ENCODE assay signal across 8 cellular contexts in genomic region chr5:173056783-173057061, GRCh38. TPM values are rescaled to one million over a fixed set of nuclear protein-coding genes. Genes with fewer than 3 reads are reported as not detected.
A peak's percentile ranks its signal among the peaks of the same experiment; 100 is the strongest.
DNase-seq lines count a peak whose midpoint lies in the region; ATAC-seq and TF ChIP-seq lines count a peak whose summit lies in the region.

No MANE protein-coding gene starts in this region.

- peaks cover 0 to 3% (median 0%) of the 10 kb centered on the region in 5 experiments for H3K9me3 Mint-ChIP-seq in brain

- H3K27me3 ChIP-seq in right lobe of liver: no peaks in the 10 kb centered on the region

- H3K4me1 Mint-ChIP-seq in brain: peaks cover 29% of the 10 kb centered on the region

- peak; percentile 67 to 74 for DNase-seq in activated CD4-positive, alpha-beta T cell treated with anti-CD3 and anti-CD28 coated beads for 24 hours (ENCODE audit: low read depth in 2 of 2)
- DNase-seq in activated CD4-positive, alpha-beta T cell treated with anti-CD3 and anti-CD28 coated beads for 48 hours: no peak
- DNase-seq in NCI-H69 (lab: John Stamatoyannopoulos, UW) (peak; percentile 93), right lobe of liver (no peak), NCI-H524 (lab: John Stamatoyannopoulos, UW) (no peak)

- no peak for TF ChIP-seq POLR2A in right lobe of liver (IDR thresholded peaks at IDR 0.05)

- peak overlapping the region; percentile 96 to 99 (median 97) for H3K27ac Mint-ChIP-seq in brain

- TF ChIP-seq CTCF in brain (conservative IDR thresholded peaks at IDR 0.05) (no peak), right lobe of liver (IDR thresholded peaks at IDR 0.05) (no peak)

- peaks cover 0 to 24% (median 3%) of the 10 kb centered on the region in 4 donors for H3K4me1 ChIP-seq in right lobe of liver

- intact Hi-C loops in right lobe of liver (cut with DNase I): no loop called here

- no peaks in the 10 kb centered on the region for H3K36me3 ChIP-seq in right lobe of liver

- H3K9me3 ChIP-seq in right lobe of liver: no peaks in the 10 kb centered on the region

- H3K36me3 Mint-ChIP-seq in brain: peaks cover 7% of the 10 kb centered on the region

- peak overlapping the region; percentile 92 to 98 (median 97) for H3K4me3 Mint-ChIP-seq in brain

- H3K27me3 Mint-ChIP-seq in brain: peaks cover 28% of the 10 kb centered on the region

- WGBS in right lobe of liver (ENCODE audit: insufficient coverage, low coverage, low lambda C conversion rate, missing lambda C conversion rate): no CpG with 5 or more reads among the region's 27 CpGs

- peak; percentile 29 for ATAC-seq in HG02588 (IDR thresholded peaks at IDR 0.05; ENCODE audit: unreplicated experiment)
- ATAC-seq in right lobe of liver: peak; percentile 59 to 72 (median 66)

- H3K27ac ChIP-seq in right lobe of liver (peak overlapping the region; percentile 96 to 100 (median 98)), temporal lobe (ENCODE audit: low read depth, low read length) (peak overlapping the region; percentile 92)

- peak overlapping the region; percentile 96 to 99 (median 98) for H3K4me3 ChIP-seq in right lobe of liver

RNA-seq across cellular contexts. Expression of gene CREBRF, which starts 0.6 kb away (rescaled TPM):
- polyA plus RNA-seq in brain (ENCODE audit: insufficient read depth, low read depth, low replicate concordance): 2.5 TPM
- total RNA-seq in right lobe of liver: 10 to 100 TPM in 4 of 6 experiments, 1 to 10 TPM in 2; 6.5 to 15.7 (median 12.6) TPM
- total RNA-seq in temporal lobe: 21.1 TPM

Comparison
In these comparisons a context has a peak if more than half of its experiments do, and no peak if none do; other contexts are left out.
1. DNase-seq: peak in activated CD4-positive, alpha-beta T cell treated with anti-CD3 and anti-CD28 coated beads for 24 hours (2 of 2) and NCI-H69 (single experiment); none in activated CD4-positive, alpha-beta T cell treated with anti-CD3 and anti-CD28 coated beads for 48 hours (single experiment), right lobe of liver (0 of 3) and NCI-H524 (0 of 2).